18 cellular contexts compared by ENCODE assay signal in the genomic region with DNA sequence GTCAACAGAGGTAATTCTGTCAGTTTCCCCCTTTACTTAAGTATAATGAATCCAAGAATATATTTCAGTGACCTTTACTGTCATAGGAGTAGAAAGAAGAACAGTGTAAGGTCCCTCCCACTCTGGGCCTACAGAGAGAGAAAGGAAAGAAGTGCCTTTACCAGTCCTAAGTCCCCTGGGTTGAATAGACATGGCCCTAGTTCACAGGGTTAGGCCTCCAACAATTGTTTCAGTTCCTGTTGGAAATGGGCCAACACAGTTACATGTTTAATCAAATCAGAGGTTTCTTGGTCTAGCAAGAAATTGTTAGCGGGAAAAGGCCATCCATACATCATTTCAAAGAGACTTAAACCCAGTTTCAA.
"Had no signal": no experiment of that assay in that cellular context is flagged by ENCODE, and none has a peak within 500 bp of the region (broad histone marks: within the 10 kb centered on the region; RNA-seq: fewer than 3 reads in every experiment).

No MANE protein-coding gene starts in this region.

- H3K36me3 ChIP-seq: esophagus muscularis mucosa, gastrocnemius medialis, heart right ventricle, sigmoid colon had no signal

- H3K27ac Mint-ChIP-seq: natural killer cell had no signal

- H3K4me1 Mint-ChIP-seq: natural killer cell, neural crest cell had no signal

- DNase-seq: cortex of kidney; effector memory CD4-positive, alpha-beta T cell; gastrocnemius medialis; heart right ventricle; hypothalamus; kidney glomerular epithelial cell; mammary epithelial cell; natural killer cell; posterior cingulate gyrus; sigmoid colon; stimulated activated CD4-positive, alpha-beta T cell treated with anti-CD3 and anti-CD28 coated beads, Interleukin-12 subunit alpha, Interleukin-12 subunit beta, amount 100 ng/mL, for 4 hours; stimulated activated naive CD4-positive, alpha-beta T cell treated with Interleukin-2 at 50 U/mL for 16 hours; trophoblast cell had no signal

- H3K27me3 ChIP-seq: esophagus muscularis mucosa, gastrocnemius medialis, heart right ventricle, sigmoid colon had no signal

- ATAC-seq: gastrocnemius medialis, heart right ventricle, left lobe of liver, natural killer cell had no signal

- H3K36me3 Mint-ChIP-seq: natural killer cell had no signal

- H3K4me3 Mint-ChIP-seq: natural killer cell, neural crest cell had no signal

- H3K27ac ChIP-seq: epithelial cell of prostate, esophagus muscularis mucosa, gastrocnemius medialis, heart right ventricle, sigmoid colon, skin epidermis had no signal

- H3K4me3 ChIP-seq: esophagus muscularis mucosa, gastrocnemius medialis, heart right ventricle, sigmoid colon, skin epidermis had no signal

- H3K9me3 ChIP-seq: gastrocnemius medialis, sigmoid colon had no signal

- H3K4me1 ChIP-seq: esophagus muscularis mucosa, gastrocnemius medialis, heart right ventricle, sigmoid colon had no signal
